Comparison of ENCODE assay signal across 9 cellular contexts in genomic region chr12:10364839-10365681, GRCh38. TPM values are rescaled to one million over a fixed set of nuclear protein-coding genes. Genes with fewer than 3 reads are reported as not detected.
A peak's percentile ranks its signal among the peaks of the same experiment; 100 is the strongest.
DNase-seq lines count a peak whose midpoint lies in the region; ATAC-seq, FAIRE-seq and TF ChIP-seq lines count a peak whose summit lies in the region.
"Had no signal": no experiment of that assay in that cellular context is flagged by ENCODE, and none has a peak within 500 bp of the region (broad histone marks: within the 10 kb centered on the region; RNA-seq: fewer than 3 reads in every experiment).

No MANE protein-coding gene starts in this region.

- intact Hi-C loops in left ventricle myocardium superior (cut with micrococcal nuclease): no loop called here
- intact Hi-C loops in psoas muscle (cut with DNase I): loop anchor here in 1 of 2 donors (10.0 kb wide), 2 partner anchors 140 to 1670 kb away; partner anchors contain the start of gene RIMKLB

- H3K27ac ChIP-seq in SK-N-MC (peak overlapping the region; percentile 79), psoas muscle (peak overlapping the region; percentile 87)

- peaks cover 23% of the 10 kb centered on the region for H3K4me1 ChIP-seq in psoas muscle

- 1 to 2% (median 1%) methylated on average over 16 of the region's 16 CpGs for WGBS in psoas muscle, 3 donors

- TF ChIP-seq CTCF in LNCaP clone FGC (IDR thresholded peaks at IDR 0.05; ENCODE audit: control insufficient read depth, extremely low read depth, insufficient read depth): no peak
- no peak for TF ChIP-seq CTCF in psoas muscle (IDR thresholded peaks at IDR 0.05)
- no peak for TF ChIP-seq CTCF in D721Med (IDR thresholded peaks at IDR 0.05; ENCODE audit: insufficient read depth, missing control alignments)

- H3K36me3 ChIP-seq in H7 (replicated peaks; ENCODE audit: control insufficient read depth, insufficient read depth, low read length) (no peaks in the 10 kb centered on the region; the same call in 1 of the 2 replicates), SK-N-MC (ENCODE audit: insufficient read depth, low read length) (no peaks in the 10 kb centered on the region), psoas muscle (ENCODE audit: insufficient read depth in 1 of 2, low read depth in 1 of 2) (no peaks in the 10 kb centered on the region)

- no peak for FAIRE-seq in D721Med (lab: Jason Lieb, UNC)

- peak overlapping the region; percentile 44 for H3K4me3 ChIP-seq in H7 (ENCODE audit: insufficient read depth, low read depth, low read length)
- H3K4me3 ChIP-seq in LNCaP clone FGC (ENCODE audit: low read depth, low read length): peak overlapping the region; percentile 66
- H3K4me3 ChIP-seq in SK-N-MC: peak overlapping the region; percentile 84
- peak overlapping the region; percentile 78 for H3K4me3 ChIP-seq in psoas muscle

- ATAC-seq in left ventricle myocardium superior (peak; percentile 88), psoas muscle (peak; percentile 79 to 84 (median 82))

- H3K27me3 ChIP-seq in H7 (ENCODE audit: control insufficient read depth, insufficient read depth, low read length): no peaks in the 10 kb centered on the region
- no peaks in the 10 kb centered on the region for H3K27me3 ChIP-seq in psoas muscle (ENCODE audit: insufficient read depth in 3 of 3, low read length in 2 of 3)

- H3K9ac ChIP-seq in SK-N-MC (ENCODE audit: insufficient read length): peak overlapping the region; percentile 82

- DNase-seq in G401 (ENCODE audit: low spot score) (peak; percentile 83), H7 (peak; percentile 38), LNCaP clone FGC (ENCODE audit: low read depth) (peak; percentile 80), SK-N-MC (ENCODE audit: low read depth, low spot score) (no peak), amniotic stem cell (lab: John Stamatoyannopoulos, UW) (peak; percentile 61), left ventricle myocardium superior (peak; percentile 38), psoas muscle (peak; percentile 35 to 57), D721Med (ENCODE audit: insufficient read length, low spot score) (no peak)

- H3K9me3 ChIP-seq in SK-N-MC (ENCODE audit: low read depth, low read length) (no peaks in the 10 kb centered on the region), psoas muscle (no peaks in the 10 kb centered on the region)

- in situ Hi-C loops in G401 (cut with HindIII; ENCODE audit: low sequenced_read_pairs): no loop called here

RNA-seq across cellular contexts. Expression of gene KLRK1, which starts 24.8 kb away (rescaled TPM):
- not detected in 2 replicates for total RNA-seq in G401 (2014; rRNA removed; shearing (Covaris generic))
- not detected in 2 replicates for total RNA-seq in H7 (2014; rRNA removed; shearing (Covaris generic))
- total RNA-seq in left ventricle myocardium superior: not detected
- under 1 TPM in 3 of 4 donors, not detected in 1; 0.28 to 0.47 (median 0.34) TPM for total RNA-seq in psoas muscle
- polyA plus RNA-seq in psoas muscle: under 1 TPM; 0.09 to 0.55 (median 0.25) TPM
- total RNA-seq: glomerular endothelial cell had no signal

RNA-seq across cellular contexts. Expression of gene KLRC4, which starts 44.5 kb away (rescaled TPM):
- not detected in 2 replicates for total RNA-seq in G401 (2014; rRNA removed; shearing (Covaris generic))
- not detected in 2 replicates for total RNA-seq in H7 (2014; rRNA removed; shearing (Covaris generic))
- total RNA-seq in left ventricle myocardium superior (not detected), psoas muscle (not detected)
- polyA plus RNA-seq in psoas muscle: under 1 TPM in 1 of 3 donors, not detected in 2; 0.23 TPM
- total RNA-seq: glomerular endothelial cell had no signal

RNA-seq across cellular contexts. Expression of gene KLRC3, which starts 55.3 kb away (rescaled TPM):
- total RNA-seq in G401 (2014; rRNA removed; shearing (Covaris generic)): not detected in 2 replicates
- not detected in 2 replicates for total RNA-seq in H7 (2014; rRNA removed; shearing (Covaris generic))
- not detected for total RNA-seq in left ventricle myocardium superior
- not detected for total RNA-seq in psoas muscle
- not detected for polyA plus RNA-seq in psoas muscle
- total RNA-seq: glomerular endothelial cell had no signal

RNA-seq across cellular contexts. Expression of gene KLRD1, which starts 57.4 kb away (rescaled TPM):
- not detected in 2 replicates for total RNA-seq in G401 (2014; rRNA removed; shearing (Covaris generic))
- total RNA-seq in H7 (2014; rRNA removed; shearing (Covaris generic)): 0.04 and 0.48 TPM in 2 replicates
- total RNA-seq in left ventricle myocardium superior (1.5 TPM), psoas muscle (1 to 10 TPM in 1 of 4 donors, under 1 TPM in 3; 0.17 to 1.1 (median 0.49) TPM)
- under 1 TPM; 0.03 to 0.30 (median 0.13) TPM for polyA plus RNA-seq in psoas muscle

Comparison
In these comparisons a context has a peak if more than half of its experiments do, and no peak if none do; other contexts are left out.
1. DNase-seq: peak in G401 (single experiment), H7 (single experiment), LNCaP clone FGC (single experiment), amniotic stem cell (single experiment), left ventricle myocardium superior (single experiment) and psoas muscle (2 of 2); none in SK-N-MC (single experiment) and D721Med (single experiment).
2. Peak in every context shown above with its lines, with median percentiles within 50 percentile points of each other: H3K4me3 ChIP-seq.